Comparison of ENCODE assay signal across 29 cellular contexts in the genomic region with DNA sequence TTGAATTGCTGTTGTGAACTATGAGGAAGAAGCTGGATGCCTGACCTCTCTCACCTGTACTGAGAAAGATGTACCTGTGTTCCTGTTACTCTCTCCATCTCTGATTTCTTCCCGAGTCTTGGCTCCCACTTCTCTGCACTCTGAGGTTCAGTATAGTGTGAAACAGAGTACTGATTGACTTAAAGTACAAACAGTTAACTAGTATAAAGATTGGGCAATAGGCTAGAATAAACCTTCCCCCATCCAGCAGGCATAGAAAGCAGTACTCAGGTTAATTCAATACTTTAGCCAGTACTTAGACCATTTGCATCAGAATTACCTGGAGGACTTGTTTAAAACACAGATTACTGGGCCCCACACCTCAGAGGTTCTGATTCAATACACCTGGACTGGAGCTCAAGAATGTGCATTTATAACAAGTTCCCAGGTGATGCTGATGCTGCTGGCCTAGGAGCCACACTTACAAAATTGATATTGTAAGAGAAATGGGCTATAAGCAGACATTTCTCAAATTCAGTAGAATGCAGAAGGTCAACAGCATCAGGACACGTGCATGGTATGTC.
"Had no signal": no experiment of that assay in that cellular context is flagged by ENCODE, and none has a peak within 500 bp of the region (broad histone marks: within the 10 kb centered on the region; RNA-seq: fewer than 3 reads in every experiment).

No MANE protein-coding gene starts in this region.

- H3K27me3 Mint-ChIP-seq: activated CD4-positive, alpha-beta T cell treated with anti-CD3 and anti-CD28 coated beads, Interleukin-2, amount 10 ng/mL, durations not matched to agents 24 days and 14 days; activated CD8-positive, alpha-beta T cell treated with anti-CD3 and anti-CD28 coated beads for 36 hours; activated naive CD8-positive, alpha-beta T cell; naive thymus-derived CD4-positive, alpha-beta T cell; progenitor cell of endocrine pancreas; stimulated activated naive CD8-positive, alpha-beta T cell treated with anti-CD3 and anti-CD28 coated beads, Interleukin-15, Interleukin-2, amounts not matched to agents 100 ng/mL and 50 ng/mL, for 24 hours; T-helper 17 cell had no signal

- H3K36me3 Mint-ChIP-seq: activated naive CD8-positive, alpha-beta T cell had no signal

- H3K4me1 ChIP-seq: colonic mucosa, gastroesophageal sphincter, tibial artery had no signal

- H3K36me3 ChIP-seq: colonic mucosa, gastroesophageal sphincter, ovary, tibial artery, WERI-Rb-1 had no signal

- H3K4me3 Mint-ChIP-seq: activated CD4-positive, alpha-beta T cell treated with anti-CD3 and anti-CD28 coated beads, Interleukin-2, amount 10 ng/mL, durations not matched to agents 24 days and 14 days; activated CD8-positive, alpha-beta T cell treated with anti-CD3 and anti-CD28 coated beads for 36 hours; activated naive CD8-positive, alpha-beta T cell; naive thymus-derived CD4-positive, alpha-beta T cell; stimulated activated effector memory CD8-positive, alpha-beta T cell treated with anti-CD3 and anti-CD28 coated beads, Interleukin-12 subunit alpha, Interleukin-12 subunit beta, amount 100 ng/mL, for 72 hours; stimulated activated naive CD8-positive, alpha-beta T cell treated with anti-CD3 and anti-CD28 coated beads, Interleukin-15, Interleukin-2, amounts not matched to agents 100 ng/mL and 50 ng/mL, for 24 hours; T-helper 17 cell had no signal

- H3K4me3 ChIP-seq: body of pancreas, colonic mucosa, gastroesophageal sphincter, hepatocyte, ovary, skin epidermis, tibial artery had no signal

- H3K4me2 ChIP-seq: hepatocyte had no signal

- H3K27ac Mint-ChIP-seq: activated CD4-positive, alpha-beta T cell treated with anti-CD3 and anti-CD28 coated beads, Interleukin-2, amount 10 ng/mL, durations not matched to agents 24 days and 14 days; activated CD8-positive, alpha-beta T cell treated with anti-CD3 and anti-CD28 coated beads for 36 hours; activated naive CD8-positive, alpha-beta T cell; progenitor cell of endocrine pancreas; stimulated activated effector memory CD8-positive, alpha-beta T cell treated with anti-CD3 and anti-CD28 coated beads, Interleukin-12 subunit alpha, Interleukin-12 subunit beta, amount 100 ng/mL, for 72 hours; stimulated activated naive CD8-positive, alpha-beta T cell treated with anti-CD3 and anti-CD28 coated beads, Interleukin-15, Interleukin-2, amounts not matched to agents 100 ng/mL and 50 ng/mL, for 24 hours; T-helper 17 cell had no signal

- H3K27me3 ChIP-seq: body of pancreas, colonic mucosa, gastroesophageal sphincter, hepatocyte, ovary, tibial artery had no signal

- H3K9me3 Mint-ChIP-seq: activated CD4-positive, alpha-beta T cell treated with anti-CD3 and anti-CD28 coated beads, Interleukin-2, amount 10 ng/mL, durations not matched to agents 24 days and 14 days; activated CD8-positive, alpha-beta T cell treated with anti-CD3 and anti-CD28 coated beads for 36 hours; stimulated activated effector memory CD8-positive, alpha-beta T cell treated with anti-CD3 and anti-CD28 coated beads, Interleukin-12 subunit alpha, Interleukin-12 subunit beta, amount 100 ng/mL, for 72 hours; stimulated activated naive CD8-positive, alpha-beta T cell treated with anti-CD3 and anti-CD28 coated beads, Interleukin-15, Interleukin-2, amounts not matched to agents 100 ng/mL and 50 ng/mL, for 24 hours had no signal

- H3K79me2 ChIP-seq: hepatocyte had no signal

- H3K27ac ChIP-seq: body of pancreas, colonic mucosa, gastroesophageal sphincter, hepatocyte, ovary, skin epidermis, tibial artery, WERI-Rb-1 had no signal

- ATAC-seq: activated CD8-positive, alpha-beta T cell treated with anti-CD3 and anti-CD28 coated beads for 36 hours; body of pancreas; gastroesophageal sphincter; naive thymus-derived CD4-positive, alpha-beta T cell; sciatic nerve; stimulated activated effector memory CD8-positive, alpha-beta T cell treated with anti-CD3 and anti-CD28 coated beads, Interleukin-12 subunit alpha, Interleukin-12 subunit beta, amount 100 ng/mL, for 72 hours; T-helper 17 cell had no signal

- H3K9me3 ChIP-seq: body of pancreas, colonic mucosa, gastroesophageal sphincter, ovary, tibial artery had no signal

- DNase-seq: activated CD4-positive, alpha-beta T cell treated with anti-CD3 and anti-CD28 coated beads, Interleukin-2, amount 10 ng/mL, durations not matched to agents 24 days and 14 days; activated CD4-positive, CD25-positive, alpha-beta regulatory T cell treated with anti-CD3 and anti-CD28 coated beads, Interleukin-2, amount 50 U/mL, for 72 hours; activated CD8-positive, alpha-beta T cell treated with anti-CD3 and anti-CD28 coated beads for 36 hours; activated effector memory CD4-positive, alpha-beta T cell treated with Interleukin-2 at 50 U/mL for 16 hours; activated naive CD4-positive, alpha-beta T cell treated with Interleukin-2 at 50 U/mL for 16 hours; aorta; body of pancreas; cerebellar nuclear complex; colonic mucosa; effector memory CD4-positive, alpha-beta T cell; erythroblast; midbrain; naive thymus-derived CD4-positive, alpha-beta T cell; ovary; retina; stimulated activated CD4-positive, alpha-beta T cell treated with anti-CD3 and anti-CD28 coated beads, Interleukin-12 subunit alpha, Interleukin-12 subunit beta, amount 100 ng/mL, for 4 hours; stimulated activated CD4-positive, alpha-beta T cell treated with anti-CD3 and anti-CD28 coated beads, Interleukin-4, amount 100 ng/mL, for 24 hours; T-helper 17 cell; T1000; tibial artery; WERI-Rb-1 had no signal

- H2AFZ ChIP-seq: hepatocyte had no signal
